Comparison of ENCODE assay signal across 16 cellular contexts in genomic region chr2:229768235-229768634, GRCh38. TPM values are rescaled to one million over a fixed set of nuclear protein-coding genes. Genes with fewer than 3 reads are reported as not detected.
DNase-seq lines count a peak whose midpoint lies in the region; ATAC-seq and TF ChIP-seq lines count a peak whose summit lies in the region.
"Had no signal": no experiment of that assay in that cellular context is flagged by ENCODE, and none has a peak within 500 bp of the region (broad histone marks: within the 10 kb centered on the region; RNA-seq: fewer than 3 reads in every experiment).

No MANE protein-coding gene starts in this region.

- WGBS in GM23248 (ENCODE audit: low coverage in 1 of 2, low lambda C conversion rate in 2 of 2, missing lambda C conversion rate in 2 of 2), 2 experiments, result 100% methylated on average over 1 of the region's 1 CpG

- H3K4me3 ChIP-seq in GM23338 (no peak overlapping the region), fibroblast of pulmonary artery (replicated peaks; ENCODE audit: low read depth, low read length) (no peak overlapping the region), GM23248 (no peak overlapping the region)
- H3K4me3 ChIP-seq: A549 had no signal

- H4K20me1 ChIP-seq in GM23338 (replicated peaks; ENCODE audit: insufficient read depth) (no peaks in the 10 kb centered on the region), GM23248 (ENCODE audit: insufficient read depth) (no peaks in the 10 kb centered on the region; the same call in 1 of the 2 replicates)

- H3K9me2 ChIP-seq in GM23338 (ENCODE audit: insufficient read depth), result no peaks in the 10 kb centered on the region
- no peaks in the 10 kb centered on the region for H3K9me2 ChIP-seq in GM23248 (ENCODE audit: insufficient read depth)

- no peak overlapping the region for H3K27ac Mint-ChIP-seq in GM23338
- H3K27ac Mint-ChIP-seq in stimulated activated effector memory CD8-positive, alpha-beta T cell treated with anti-CD3 and anti-CD28 coated beads, Interleukin-12 subunit alpha, Interleukin-12 subunit beta, amount 100 ng/mL, for 72 hours, result peak overlapping the region; percentile 34
- H3K27ac Mint-ChIP-seq: HFFc6 had no signal

- H3K4me2 ChIP-seq in GM23338 (no peak overlapping the region), GM23248 (ENCODE audit: unreplicated experiment) (no peak overlapping the region)
- H3K4me2 ChIP-seq: A549 had no signal

- peaks cover 21% of the 10 kb centered on the region; the same call in 2 of the 3 replicates for H3K4me1 Mint-ChIP-seq in GM23338
- no peaks in the 10 kb centered on the region for H3K4me1 Mint-ChIP-seq in stimulated activated effector memory CD8-positive, alpha-beta T cell treated with anti-CD3 and anti-CD28 coated beads, Interleukin-12 subunit alpha, Interleukin-12 subunit beta, amount 100 ng/mL, for 72 hours
- H3K4me1 Mint-ChIP-seq: CD14-positive monocyte; CD8-positive, alpha-beta memory T cell had no signal

- H3K27me3 Mint-ChIP-seq in GM23338 (ENCODE audit: insufficient read depth, low read depth, poor library complexity), result no peaks in the 10 kb centered on the region
- H3K27me3 Mint-ChIP-seq: CD8-positive, alpha-beta memory T cell had no signal

- peaks cover 12% of the 10 kb centered on the region for H3K4me1 ChIP-seq in GM23338 (ENCODE audit: insufficient read depth)
- H3K4me1 ChIP-seq in GM23248 (ENCODE audit: insufficient read depth), result no peaks in the 10 kb centered on the region
- H3K4me1 ChIP-seq: A549, Caco-2 had no signal

- H3K9me3 Mint-ChIP-seq in GM23338, result no peaks in the 10 kb centered on the region; the same call in 2 of the 3 replicates
- no peaks in the 10 kb centered on the region for H3K9me3 Mint-ChIP-seq in stimulated activated effector memory CD8-positive, alpha-beta T cell treated with anti-CD3 and anti-CD28 coated beads, Interleukin-12 subunit alpha, Interleukin-12 subunit beta, amount 100 ng/mL, for 72 hours
- H3K9me3 Mint-ChIP-seq: CD8-positive, alpha-beta memory T cell; HFFc6 had no signal

- H3K9me3 ChIP-seq in GM23248 (ENCODE audit: low read depth), result no peaks in the 10 kb centered on the region
- H3K9me3 ChIP-seq: A549, Caco-2 had no signal

- H3K36me3 ChIP-seq in GM23338 (ENCODE audit: insufficient read depth) (peaks cover 13% of the 10 kb centered on the region), GM23248 (ENCODE audit: low read depth) (peaks cover 76% of the 10 kb centered on the region)

- no peak overlapping the region for H3K9ac ChIP-seq in GM23248

- in situ Hi-C loops in GM23248 (cut with MboI), result no loop called here

- H3F3A ChIP-seq in GM23338 (replicated peaks; ENCODE audit: low read depth) (no peaks in the 10 kb centered on the region), GM23248 (ENCODE audit: insufficient read depth) (no peaks in the 10 kb centered on the region)

- H2AFZ ChIP-seq in GM23338 (no peak overlapping the region), GM23248 (no peak overlapping the region)

- no peaks in the 10 kb centered on the region for H3K79me2 ChIP-seq in GM23338 (replicated peaks; ENCODE audit: insufficient read depth)
- H3K79me2 ChIP-seq in GM23248 (ENCODE audit: insufficient read depth), result no peaks in the 10 kb centered on the region

- peaks cover 61% of the 10 kb centered on the region for H3K36me3 Mint-ChIP-seq in GM23338 (ENCODE audit: low read depth)
- H3K36me3 Mint-ChIP-seq in stimulated activated effector memory CD8-positive, alpha-beta T cell treated with anti-CD3 and anti-CD28 coated beads, Interleukin-12 subunit alpha, Interleukin-12 subunit beta, amount 100 ng/mL, for 72 hours, result peaks cover 94% of the 10 kb centered on the region

- no peak for DNase-seq in GM23338 (ENCODE audit: low spot score)
- peak; percentile 43 for DNase-seq in amniotic epithelial cell (ENCODE audit: low read depth)
- DNase-seq in fibroblast of pulmonary artery (ENCODE audit: low read depth), result peak; percentile 35
- DNase-seq in stimulated activated effector memory CD8-positive, alpha-beta T cell treated with anti-CD3 and anti-CD28 coated beads, Interleukin-12 subunit alpha, Interleukin-12 subunit beta, amount 100 ng/mL, for 72 hours (ENCODE audit: low spot score in 2 of 2), result no peak
- DNase-seq in GM23248, result no peak
- DNase-seq: Caco-2; CD8-positive, alpha-beta memory T cell; DND-41; GDM1; HCEC 1CT; HFFc6 had no signal

- ATAC-seq in GM23338 (no peak), HG03045 (IDR thresholded peaks at IDR 0.05; ENCODE audit: unreplicated experiment) (no peak)
- no peak for ATAC-seq in stimulated activated effector memory CD8-positive, alpha-beta T cell treated with anti-CD3 and anti-CD28 coated beads, Interleukin-12 subunit alpha, Interleukin-12 subunit beta, amount 100 ng/mL, for 72 hours
- ATAC-seq: A549, HepG2 had no signal

- no peak for TF ChIP-seq CTCF in GM23338 (conservative IDR thresholded peaks at IDR 0.05; ENCODE audit: low read depth in 2 of 2)
- TF ChIP-seq CTCF in fibroblast of pulmonary artery (IDR thresholded peaks at IDR 0.05; ENCODE audit: low read length, missing control alignments), result no peak

- 0 out of 2 replicates have a peak overlapping the region, but pooled peaks have one; percentile 46 for H3K27ac ChIP-seq in GM23338 (ENCODE audit: low read depth)
- no peak overlapping the region for H3K27ac ChIP-seq in GM23248
- H3K27ac ChIP-seq: A549 had no signal

- H3K4me3 Mint-ChIP-seq in GM23338, result no peak overlapping the region
- H3K4me3 Mint-ChIP-seq in stimulated activated effector memory CD8-positive, alpha-beta T cell treated with anti-CD3 and anti-CD28 coated beads, Interleukin-12 subunit alpha, Interleukin-12 subunit beta, amount 100 ng/mL, for 72 hours, result no peak overlapping the region
- H3K4me3 Mint-ChIP-seq: CD14-positive monocyte; CD8-positive, alpha-beta memory T cell; HFFc6 had no signal

- H3K27me3 ChIP-seq in GM23338 (ENCODE audit: insufficient read depth) (no peaks in the 10 kb centered on the region), GM23248 (replicated peaks; ENCODE audit: insufficient read depth) (no peaks in the 10 kb centered on the region)

TF ChIP-seq in GM23338, 12 proteins besides CTCF, POLR2A, EP300 and RAD21:
- no peak for TF ChIP-seq JUNB (IDR thresholded peaks at IDR 0.05; ENCODE audit: unreplicated experiment)
- no peak for TF ChIP-seq REST (IDR thresholded peaks at IDR 0.05; ENCODE audit: unreplicated experiment)
- TF ChIP-seq ZNF114 (CRISPR knock-in tag; IDR thresholded peaks at IDR 0.05), result no peak

RNA-seq across cellular contexts. Expression of gene DNER, which starts 53.9 kb away (rescaled TPM):
- 7.1 and 8.8 TPM in 2 replicates for total RNA-seq in GM23338 (2014; rRNA removed; shearing (Covaris generic))
- polyA plus RNA-seq in GM23338 (2016; fragmentation: Nextera tagmentation; extraction: Ambion mirVana) (4.7 and 5.6 TPM in 2 replicates), GM23248 (2016; fragmentation: Nextera tagmentation; extraction: Ambion mirVana) (0.16 and 0.39 TPM in 2 replicates)
- 0.65 TPM in 1 of 2 replicates, not detected in the other for total RNA-seq in GM23248 (2014; rRNA removed; shearing (Covaris generic))
- total RNA-seq: Caco-2; CD8-positive, alpha-beta memory T cell; HepG2 had no signal
- polyA plus RNA-seq: AG04450; CD8-positive, alpha-beta memory T cell; HepG2 had no signal

Comparison
In these comparisons a context has a peak if more than half of its experiments do, and no peak if none do; other contexts are left out.
1. DNase-seq: peak in amniotic epithelial cell (single experiment) and fibroblast of pulmonary artery (single experiment); none in GM23338 (single experiment), stimulated activated effector memory CD8-positive, alpha-beta T cell treated with anti-CD3 and anti-CD28 coated beads, Interleukin-12 subunit alpha, Interleukin-12 subunit beta, amount 100 ng/mL, for 72 hours (0 of 2) and GM23248 (single experiment).